8 cellular contexts compared by ENCODE assay signal in genomic region chr3:127544151-127544805, GRCh38. TPM values are rescaled to one million over a fixed set of nuclear protein-coding genes. Genes with fewer than 3 reads are reported as not detected.
DNase-seq lines count a peak whose midpoint lies in the region; ATAC-seq and TF ChIP-seq lines count a peak whose summit lies in the region.

No MANE protein-coding gene starts in this region.

- H3K27ac ChIP-seq in colonic mucosa (no peak overlapping the region), liver (ENCODE audit: low read depth in 1 of 2, low read length in 2 of 2) (peak overlapping the region in 1 of 2 donors; percentile 7)

- DNase-seq in GM04504 (ENCODE audit: low read depth): peak; percentile 27
- peak; percentile 60 for DNase-seq in NCI-H510A treated with DMSO at 0.1 percent for 48 hours (lab: John Stamatoyannopoulos, UW)
- DNase-seq in activated CD4-positive, alpha-beta T cell treated with anti-CD3 and anti-CD28 coated beads for 48 hours: peak; percentile 79
- peak; percentile 80 for DNase-seq in colonic mucosa
- DNase-seq in stimulated activated CD4-positive, alpha-beta T cell treated with anti-CD3 and anti-CD28 coated beads, TNF-alpha, amount 100 ng/mL, for 24 hours (ENCODE audit: low read depth in 3 of 3): peak; percentile 24 to 62 (median 49)
- no peak for DNase-seq in NK-92 (lab: John Stamatoyannopoulos, UW; ENCODE audit: unreplicated experiment)

- H3K4me3 ChIP-seq in colonic mucosa: no peak overlapping the region
- H3K4me3 ChIP-seq in liver (ENCODE audit: low read depth in 1 of 3, low read length in 3 of 3): no peak overlapping the region

- 20% methylated on average over 11 of the region's 11 CpGs for WGBS in liver

- peak; percentile 70 for ATAC-seq in HG03175 (IDR thresholded peaks at IDR 0.05; ENCODE audit: unreplicated experiment)

- intact Hi-C loops in colonic mucosa (cut with DNase I): loop anchor here (10.0 kb wide), 2 partner anchors 869 to 1019 kb away; partner anchors contain the start of gene CHST13

- TF ChIP-seq CTCF in colonic mucosa (IDR thresholded peaks at IDR 0.05) (peak; percentile 86), liver (IDR thresholded peaks at IDR 0.05; ENCODE audit: low read depth, low read length, missing input control) (peak; percentile 84)

- H3K36me3 ChIP-seq in colonic mucosa: no peaks in the 10 kb centered on the region
- no peaks in the 10 kb centered on the region for H3K36me3 ChIP-seq in liver (ENCODE audit: control insufficient read depth in 4 of 4, insufficient read depth in 3 of 4, low read depth in 1 of 4, low read length in 3 of 4)

- H3K27me3 ChIP-seq in colonic mucosa (no peaks in the 10 kb centered on the region), liver (ENCODE audit: control insufficient read depth in 4 of 4, insufficient read depth in 4 of 4, low read length in 3 of 4) (no peaks in the 10 kb centered on the region)

- H3K9ac ChIP-seq in colonic mucosa (ENCODE audit: low read depth in 2 of 2, low read length in 2 of 2) (no peak overlapping the region), liver (ENCODE audit: low read depth in 1 of 2, low read length in 2 of 2) (no peak overlapping the region)

- H3K4me1 ChIP-seq in colonic mucosa (peaks cover 13% of the 10 kb centered on the region), liver (ENCODE audit: control insufficient read depth in 4 of 4, insufficient read depth in 4 of 4, low read length in 3 of 4) (peaks cover 22 to 68% (median 60%) of the 10 kb centered on the region in 4 donors)

- H3K9me3 ChIP-seq in colonic mucosa (no peaks in the 10 kb centered on the region), liver (ENCODE audit: control insufficient read depth in 4 of 4, low read length in 3 of 4) (no peaks in the 10 kb centered on the region)

- peak; percentile 78 to 85 for TF ChIP-seq RAD21 in liver (IDR thresholded peaks at IDR 0.05)

TF ChIP-seq in liver, 16 proteins besides CTCF, POLR2A, EP300 and RAD21:
- peak; percentile 43 to 80 for TF ChIP-seq RXRA (IDR thresholded peaks at IDR 0.05)
- TF ChIP-seq REST (IDR thresholded peaks at IDR 0.05): no peak
- TF ChIP-seq JUND (IDR thresholded peaks at IDR 0.05): no peak
- TF ChIP-seq ATF3 (IDR thresholded peaks at IDR 0.05): no peak
- no peak for TF ChIP-seq GABPA (IDR thresholded peaks at IDR 0.05 in 1 of 2, conservative IDR thresholded peaks at IDR 0.05 in 1 of 2)
- no peak for TF ChIP-seq ZBTB33 (IDR thresholded peaks at IDR 0.05)
- TF ChIP-seq FOXA1 (IDR thresholded peaks at IDR 0.05): no peak
- no peak for TF ChIP-seq YY1 (IDR thresholded peaks at IDR 0.05)
- no peak for TF ChIP-seq NR2F2 (IDR thresholded peaks at IDR 0.05)
- TF ChIP-seq EGR1 (IDR thresholded peaks at IDR 0.05; ENCODE audit: low read depth in 2 of 2): no peak
- peak; percentile 19 for TF ChIP-seq SP1 (IDR thresholded peaks at IDR 0.05)
- peak; percentile 87 to 93 for TF ChIP-seq HNF4A (conservative IDR thresholded peaks at IDR 0.05)
- no peak for TF ChIP-seq MAX (IDR thresholded peaks at IDR 0.05)
- TF ChIP-seq TAF1 (conservative IDR thresholded peaks at IDR 0.05): no peak
- TF ChIP-seq HNF4G (IDR thresholded peaks at IDR 0.05): peak; percentile 70
- TF ChIP-seq FOXA2 (IDR thresholded peaks at IDR 0.05): no peak

RNA-seq across cellular contexts. Expression of gene TPRA1, which starts 46.3 kb away (rescaled TPM):
- 10 to 100 TPM; 23.4 to 38.0 TPM for total RNA-seq in colonic mucosa
- 10 to 100 TPM; 20.6 to 27.1 TPM for total RNA-seq in liver
- polyA plus RNA-seq in liver: 10 to 100 TPM; 17.3 to 21.9 TPM

RNA-seq across cellular contexts. Expression of gene MCM2, which starts 53.9 kb away (rescaled TPM):
- 10 to 100 TPM; 14.7 to 93.0 TPM for total RNA-seq in colonic mucosa
- total RNA-seq in liver: 10 to 100 TPM in 1 of 2 donors, 1 to 10 TPM in 1; 2.1 to 98.8 TPM
- 1 to 10 TPM in 1 of 2 donors, under 1 TPM in 1; 0.58 to 3.4 TPM for polyA plus RNA-seq in liver
